In the genomic region with DNA sequence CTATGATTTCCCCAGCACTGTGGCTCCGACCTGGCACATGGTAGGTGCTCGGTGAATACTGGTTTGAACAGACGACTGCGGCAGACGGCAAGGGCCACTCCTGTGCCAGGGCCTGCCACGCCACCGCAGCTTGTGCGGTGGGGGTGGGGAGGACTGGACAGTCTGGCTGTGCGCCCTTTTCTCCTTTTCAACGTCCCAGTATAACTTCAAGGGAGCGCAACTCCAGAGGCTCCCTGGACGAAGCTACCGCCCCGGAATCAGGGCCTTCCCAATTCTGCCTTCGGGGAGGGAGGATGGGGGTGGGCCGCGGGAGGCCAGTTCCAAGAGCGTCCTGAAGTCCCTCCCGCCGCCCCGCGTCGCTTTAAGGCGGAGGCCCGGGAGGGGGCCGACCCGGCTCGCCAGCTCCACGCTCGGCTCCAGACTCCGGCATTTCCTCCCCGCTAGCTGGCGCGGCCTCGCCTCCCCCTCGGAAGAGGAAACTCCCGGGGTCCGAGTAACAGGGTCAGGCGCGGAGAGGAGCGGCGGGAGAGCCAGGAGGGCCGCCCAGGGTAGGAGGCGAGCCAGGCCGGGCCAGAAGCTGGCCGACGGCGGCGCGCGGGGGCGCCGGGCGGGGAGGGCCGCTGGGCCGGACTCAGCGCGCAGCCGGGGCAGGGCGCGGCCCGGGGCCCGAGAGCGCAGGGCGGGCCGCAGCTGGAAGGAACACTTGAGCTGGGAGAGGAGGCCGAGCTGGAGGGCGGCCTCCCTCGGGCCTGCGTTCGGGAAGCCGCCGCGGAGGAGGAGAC, we compare ENCODE assay signal across 8 cellular contexts. TPM values are rescaled to one million over a fixed set of nuclear protein-coding genes. Genes with fewer than 3 reads are reported as not detected.
DNase-seq lines count a peak whose midpoint lies in the region; TF ChIP-seq lines count a peak whose summit lies in the region.

Gene ITPRIPL2 (plus strand): TSS at position 388 of the 782 bp plus-strand sequence. CDS start 498 bp downstream, outside the sequence.

- intact Hi-C loops in transverse colon (cut with DNase I; ENCODE audit: low total_unique reads): no loop called here

- no peak for TF ChIP-seq EP300 in transverse colon (IDR thresholded peaks at IDR 0.05; ENCODE audit: low read depth)

- TF ChIP-seq CTCF in transverse colon (IDR thresholded peaks at IDR 0.05): peak in 3 of 5 experiments; percentile 8 to 36 (median 32)

- H3K27ac ChIP-seq in mesodermal cell (ENCODE audit: low read depth, low read length, severe bottlenecking) (peak within 1 kb of the TSS; percentile 62), transverse colon (peak within 1 kb of the TSS; percentile 93 to 96 (median 96))

- WGBS in mesodermal cell (ENCODE audit: insufficient coverage in 2 of 2), 2 experiments: 3 to 7% methylated on average over 27 to 51 of the region's 74 CpGs
- 1% methylated on average over 19 to 51 of the region's 74 CpGs for WGBS in transverse colon (ENCODE audit: low coverage in 1 of 2), 2 donors

- H3K36me3 ChIP-seq in mesodermal cell (ENCODE audit: control insufficient read depth, insufficient read depth, low read length) (peaks cover 31% of the 10 kb centered on the region), transverse colon (no peaks in the 10 kb centered on the region)

- peaks cover 44% of the 10 kb centered on the region for H3K4me1 ChIP-seq in mesodermal cell (ENCODE audit: control insufficient read depth, insufficient read depth, low read length, poor library complexity, severe bottlenecking)
- peaks cover 40 to 56% (median 44%) of the 10 kb centered on the region in 4 donors for H3K4me1 ChIP-seq in transverse colon

- no peaks in the 10 kb centered on the region for H3K9me3 ChIP-seq in mesodermal cell (ENCODE audit: control insufficient read depth, low read length)
- H3K9me3 ChIP-seq in transverse colon: no peaks in the 10 kb centered on the region

- no peaks in the 10 kb centered on the region for H3K27me3 ChIP-seq in transverse colon

- in situ Hi-C loops in transverse colon (cut with MboI; ENCODE audit: low pct_ligation_motif_present in 1 of 4, low pct_unique_long_range_greater_than_20kb in 1 of 4, low sequenced_read_pairs in 3 of 4): no loop called here

- DNase-seq in NCI-H82 (lab: John Stamatoyannopoulos, UW) (peak; percentile 64), NCI-H82 treated with DMSO at 0.1 percent for 48 hours (lab: John Stamatoyannopoulos, UW; ENCODE audit: unreplicated experiment) (no peak), HK-2 (ENCODE audit: unreplicated experiment) (peak; percentile 81), UCSD-AML1 (lab: John Stamatoyannopoulos, UW; ENCODE audit: unreplicated experiment) (peak; percentile 85), erythroblast (lab: John Stamatoyannopoulos, UW) (peak; percentile 60 to 63), transverse colon (peak; percentile 84)
- DNase-seq in activated CD4-positive, CD25-positive, alpha-beta regulatory T cell (lab: John Stamatoyannopoulos, UW): no peak

- H3K4me3 ChIP-seq in mesodermal cell (ENCODE audit: extremely low read depth, insufficient read depth, low read length, poor library complexity, severe bottlenecking): peak within 1 kb of the TSS; percentile 58
- H3K4me3 ChIP-seq in transverse colon: peak within 1 kb of the TSS; percentile 51 to 87 (median 81)

- TF ChIP-seq POLR2A in erythroblast (IDR thresholded peaks at IDR 0.05; ENCODE audit: low read length) (peak; percentile 22), transverse colon (IDR thresholded peaks at IDR 0.05) (peak; percentile 90)

RNA-seq across cellular contexts. Expression of gene ITPRIPL2, which starts in this region (rescaled TPM):
- 25.5 TPM for polyA plus RNA-seq in mesodermal cell (2013, experiment 1 of 2)
- 20.6 TPM for polyA plus RNA-seq in mesodermal cell (2013, experiment 2 of 2)
- total RNA-seq in transverse colon: 10 to 100 TPM; 22.9 to 79.3 (median 48.0) TPM

Comparison
In these comparisons a context has a peak if more than half of its experiments do, and no peak if none do; other contexts are left out.
1. DNase-seq: peak in NCI-H82 (single experiment), HK-2 (single experiment), UCSD-AML1 (single experiment), erythroblast (2 of 2) and transverse colon (single experiment); none in NCI-H82 treated with DMSO at 0.1 percent for 48 hours (single experiment) and activated CD4-positive, CD25-positive, alpha-beta regulatory T cell (0 of 4).